24 cellular contexts compared by ENCODE assay signal in genomic region chr1:224819861-224820260, GRCh38.
"Had no signal": no experiment of that assay in that cellular context is flagged by ENCODE, and none has a peak within 500 bp of the region (broad histone marks: within the 10 kb centered on the region; RNA-seq: fewer than 3 reads in every experiment).

No MANE protein-coding gene starts in this region.

- ATAC-seq: effector memory CD8-positive, alpha-beta T cell; esophagus mucosa; foreskin keratinocyte; gastrocnemius medialis; gastroesophageal sphincter; heart left ventricle; heart right ventricle had no signal

- H3K9me3 ChIP-seq: colonic mucosa, esophagus squamous epithelium, gastrocnemius medialis had no signal

- DNase-seq: colonic mucosa; cortex of kidney; dermis blood vessel endothelial cell; dorsolateral prefrontal cortex; effector CD4-positive, alpha-beta T cell; effector CD8-positive, alpha-beta T cell; effector memory CD4-positive, alpha-beta T cell; effector memory CD8-positive, alpha-beta T cell; erythroblast; esophagus squamous epithelium; foreskin fibroblast; foreskin keratinocyte; foreskin melanocyte; gastrocnemius medialis; glutamatergic neuron; head of caudate nucleus; heart left ventricle; heart right ventricle had no signal

- H3K4me3 ChIP-seq: colonic mucosa, coronary artery, dorsolateral prefrontal cortex, esophagus muscularis mucosa, esophagus squamous epithelium, gastrocnemius medialis, gastroesophageal sphincter, heart left ventricle, heart right ventricle had no signal

- H3K27ac ChIP-seq: colonic mucosa, coronary artery, dorsolateral prefrontal cortex, epithelial cell of prostate, esophagus muscularis mucosa, esophagus squamous epithelium, foreskin keratinocyte, gastrocnemius medialis, gastroesophageal sphincter, heart left ventricle, heart right ventricle had no signal

- H3K27me3 ChIP-seq: colonic mucosa, esophagus muscularis mucosa, esophagus squamous epithelium, foreskin keratinocyte, gastrocnemius medialis, gastroesophageal sphincter had no signal

- H3K27ac Mint-ChIP-seq: dendritic cell treated with granulocyte-macrophage colony-stimulating factor and Interleukin-4, amounts not matched to agents 40 ng/mL and 50 ng/mL, for 4 days; effector memory CD8-positive, alpha-beta T cell had no signal

- H3K36me3 ChIP-seq: colonic mucosa, esophagus muscularis mucosa, esophagus squamous epithelium, gastrocnemius medialis, gastroesophageal sphincter, heart left ventricle, heart right ventricle had no signal

- H3K4me1 ChIP-seq: colonic mucosa, esophagus muscularis mucosa, esophagus squamous epithelium, foreskin keratinocyte, gastrocnemius medialis, gastroesophageal sphincter, heart left ventricle, heart right ventricle had no signal

- H3K4me3 Mint-ChIP-seq: dendritic cell treated with granulocyte-macrophage colony-stimulating factor and Interleukin-4, amounts not matched to agents 40 ng/mL and 50 ng/mL, for 4 days; effector memory CD8-positive, alpha-beta T cell had no signal
